20 cellular contexts compared by ENCODE assay signal in the genomic region with DNA sequence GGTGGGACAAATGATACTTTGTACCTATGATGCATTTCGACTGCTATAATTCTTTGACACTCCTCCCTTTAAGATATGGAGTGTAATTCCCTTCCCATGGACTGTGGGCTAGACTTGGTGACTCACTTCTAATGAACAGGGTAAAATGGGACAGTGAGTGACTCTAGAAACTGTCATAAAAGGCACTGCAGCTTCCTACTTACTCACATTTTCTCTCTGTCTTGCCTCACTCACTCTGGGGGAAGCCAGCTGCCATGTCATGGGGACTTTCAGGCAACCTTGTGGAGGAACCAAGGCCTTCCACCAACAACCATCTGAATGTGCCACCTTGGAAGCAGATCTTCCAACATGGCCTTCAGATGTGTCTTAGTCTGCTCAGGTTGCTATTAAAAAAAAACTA. TPM values are rescaled to one million over a fixed set of nuclear protein-coding genes. Genes with fewer than 3 reads are reported as not detected.
DNase-seq lines count a peak whose midpoint lies in the region; ATAC-seq lines count a peak whose summit lies in the region.
"Had no signal": no experiment of that assay in that cellular context is flagged by ENCODE, and none has a peak within 500 bp of the region (broad histone marks: within the 10 kb centered on the region; RNA-seq: fewer than 3 reads in every experiment).

No MANE protein-coding gene starts in this region.

- intact Hi-C loops in activated CD4-positive, alpha-beta T cell treated with anti-CD3 and anti-CD28 coated beads for 36 hours (cut with DNase I, micrococcal nuclease) = no loop called here
- intact Hi-C loops in left colon (cut with DNase I, micrococcal nuclease) = no loop called here

- no peaks in the 10 kb centered on the region for H3K36me3 Mint-ChIP-seq in activated CD4-positive, alpha-beta T cell treated with anti-CD3 and anti-CD28 coated beads for 36 hours (ENCODE audit: low read depth)
- H3K36me3 Mint-ChIP-seq: CD4-positive, alpha-beta memory T cell had no signal

- ATAC-seq in activated CD4-positive, alpha-beta T cell treated with anti-CD3 and anti-CD28 coated beads for 36 hours = peak; percentile 94
- ATAC-seq in left colon (peak; percentile 98), HG03432 (IDR thresholded peaks at IDR 0.05; ENCODE audit: unreplicated experiment) (no peak)
- ATAC-seq: GM12878, left cardiac atrium, Panc1 had no signal

- H3K4me3 Mint-ChIP-seq in activated CD4-positive, alpha-beta T cell treated with anti-CD3 and anti-CD28 coated beads for 36 hours = no peak overlapping the region
- H3K4me3 Mint-ChIP-seq: activated B cell treated with CpG ODN at 0.5 μM for 24 hours; CD4-positive, alpha-beta memory T cell; H9 had no signal

- CTCF ChIA-PET in activated CD4-positive, alpha-beta T cell treated with anti-CD3 and anti-CD28 coated beads for 36 hours (lab: Charles Lee) = no interaction called here

- no peak overlapping the region for H3K27ac Mint-ChIP-seq in activated CD4-positive, alpha-beta T cell treated with anti-CD3 and anti-CD28 coated beads for 36 hours
- H3K27ac Mint-ChIP-seq: activated B cell treated with CpG ODN at 0.5 μM for 24 hours; CD4-positive, alpha-beta memory T cell had no signal

- POLR2A ChIA-PET in activated CD4-positive, alpha-beta T cell treated with anti-CD3 and anti-CD28 coated beads for 36 hours (lab: Charles Lee) = interaction anchor here (0.6 kb wide), 1 partner anchor 26 kb away, joined by 3 read pairs; no protein-coding TSS in a partner anchor

- peak; percentile 39 for DNase-seq in activated CD4-positive, alpha-beta T cell treated with anti-CD3 and anti-CD28 coated beads for 36 hours
- DNase-seq in activated CD4-positive, alpha-beta T cell treated with anti-CD3 and anti-CD28 coated beads, Interleukin-2, amount 50 U/mL, for 1 hour = no peak
- DNase-seq in EH (ENCODE audit: low read depth) (peak; percentile 36), RKO (ENCODE audit: low spot score) (peak; percentile 50), left colon (no peak), AG08396 (ENCODE audit: low spot score) (no peak), DMS53 (lab: John Stamatoyannopoulos, UW) (no peak)
- DNase-seq: activated B cell treated with CpG ODN at 0.5 μM for 24 hours; CD4-positive, alpha-beta memory T cell; cortex of kidney; H9; hypothalamus; Karpas-422; left cardiac atrium; NCI-H2029 treated with DMSO at 0.1 percent for 48 hours; NCI-H526; ovary had no signal

- H3K4me1 Mint-ChIP-seq in activated CD4-positive, alpha-beta T cell treated with anti-CD3 and anti-CD28 coated beads for 36 hours = peaks cover 6% of the 10 kb centered on the region
- H3K4me1 Mint-ChIP-seq: activated B cell treated with CpG ODN at 0.5 μM for 24 hours; CD4-positive, alpha-beta memory T cell had no signal

- H3K9me3 Mint-ChIP-seq in activated CD4-positive, alpha-beta T cell treated with anti-CD3 and anti-CD28 coated beads for 36 hours (ENCODE audit: low read depth) = no peaks in the 10 kb centered on the region
- H3K9me3 Mint-ChIP-seq: activated B cell treated with CpG ODN at 0.5 μM for 24 hours had no signal

- H3K27me3 Mint-ChIP-seq in activated CD4-positive, alpha-beta T cell treated with anti-CD3 and anti-CD28 coated beads for 36 hours = no peaks in the 10 kb centered on the region
- H3K27me3 Mint-ChIP-seq: activated B cell treated with CpG ODN at 0.5 μM for 24 hours; CD4-positive, alpha-beta memory T cell had no signal

RNA-seq across cellular contexts. Expression of gene GFOD1, which starts 12.9 kb away (rescaled TPM):
- total RNA-seq in activated CD4-positive, alpha-beta T cell treated with anti-CD3 and anti-CD28 coated beads for 36 hours = 1 to 10 TPM; 4.2 to 5.8 TPM
- total RNA-seq in left colon = 10 to 100 TPM in 1 of 2 donors, 1 to 10 TPM in 1; 9.2 to 15.9 TPM

Comparison
In these comparisons a context has a peak if more than half of its experiments do, and no peak if none do; other contexts are left out.
1. DNase-seq: peak in activated CD4-positive, alpha-beta T cell treated with anti-CD3 and anti-CD28 coated beads for 36 hours (single experiment), EH (single experiment) and RKO (single experiment); none in activated CD4-positive, alpha-beta T cell treated with anti-CD3 and anti-CD28 coated beads, Interleukin-2, amount 50 U/mL, for 1 hour (single experiment), left colon (0 of 2), AG08396 (single experiment) and DMS53 (single experiment).